1 cellular context compared by ENCODE assay signal in genomic region chr7:47354831-47355541, GRCh38.
TF ChIP-seq lines count a peak whose summit lies in the region.

No MANE protein-coding gene starts in this region.

TF ChIP-seq in K562, 482 proteins besides CTCF, POLR2A, EP300 and RAD21 (continued from another document and continues in another):
- no peak for TF ChIP-seq ZNF318 (IDR thresholded peaks at IDR 0.05; ENCODE audit: borderline replicate concordance in 1 of 2, low read depth in 1 of 2)
- no peak for TF ChIP-seq HNRNPH1 (optimal IDR thresholded peaks at IDR 0.05; ENCODE audit: low read depth, low read length)
- no peak for TF ChIP-seq CHD1 (IDR thresholded peaks at IDR 0.05; ENCODE audit: low read length)
- TF ChIP-seq BRD9 (IDR thresholded peaks at IDR 0.05; ENCODE audit: low read depth, partially characterized antibody), result no peak
- TF ChIP-seq CXXC5 (CRISPR knock-in tag; IDR thresholded peaks at IDR 0.05), result peak; percentile 82
- TF ChIP-seq RCOR1 (IDR thresholded peaks at IDR 0.05; ENCODE audit: borderline replicate concordance in 1 of 2, low read depth in 2 of 2, low read length in 2 of 2), result peak in 1 of 2 experiments; percentile 26; a peak in 1 of 4 replicates
- TF ChIP-seq HOXB6 (CRISPR knock-in tag; IDR thresholded peaks at IDR 0.05; ENCODE audit: borderline replicate concordance), result no peak
- TF ChIP-seq THRAP3 (IDR thresholded peaks at IDR 0.05; ENCODE audit: borderline replicate concordance), result no peak
- no peak for TF ChIP-seq SFPQ (IDR thresholded peaks at IDR 0.05; ENCODE audit: low read depth, low read length)
- peak; percentile 29; the same call in 1 of the 2 replicates for TF ChIP-seq ATF7 (IDR thresholded peaks at IDR 0.05)
- 0 out of 2 replicates have a peak, but pooled peaks have one; percentile 9 for TF ChIP-seq MITF (IDR thresholded peaks at IDR 0.05)
- TF ChIP-seq E2F4 (CRISPR knock-in tag; IDR thresholded peaks at IDR 0.05; ENCODE audit: low read depth), result no peak
- no peak for TF ChIP-seq STAG1 (CRISPR knock-in tag; IDR thresholded peaks at IDR 0.05; ENCODE audit: borderline replicate concordance)
- TF ChIP-seq ZNF778 (CRISPR knock-in tag; IDR thresholded peaks at IDR 0.05), result no peak
- no peak for TF ChIP-seq ZNF398 (CRISPR knock-in tag; IDR thresholded peaks at IDR 0.05)
- no peak for TF ChIP-seq ZNF12 (CRISPR knock-in tag; IDR thresholded peaks at IDR 0.05)
- peak; percentile 60; the same call in 1 of the 2 replicates for TF ChIP-seq TOE1 (IDR thresholded peaks at IDR 0.05; ENCODE audit: borderline replicate concordance)
- TF ChIP-seq TOE1 (CRISPR knock-in tag; IDR thresholded peaks at IDR 0.05; ENCODE audit: borderline replicate concordance, low read depth), result no peak
- peak; percentile 61 for TF ChIP-seq USF1 (CRISPR knock-in tag; IDR thresholded peaks at IDR 0.05)
- TF ChIP-seq PYGO2 (tag; IDR thresholded peaks at IDR 0.05), result no peak
- TF ChIP-seq GATAD2B (IDR thresholded peaks at IDR 0.05; ENCODE audit: borderline replicate concordance), result no peak
- TF ChIP-seq CREB5 (CRISPR knock-in tag; IDR thresholded peaks at IDR 0.05), result no peak
- TF ChIP-seq RBM22 (IDR thresholded peaks at IDR 0.05; ENCODE audit: low read depth, low read length, poor library complexity, severe bottlenecking), result no peak
- peak; percentile 35; the same call in 1 of the 2 replicates for TF ChIP-seq SOX6 (IDR thresholded peaks at IDR 0.05)
- no peak for TF ChIP-seq PHB (CRISPR knock-in tag; IDR thresholded peaks at IDR 0.05)
- TF ChIP-seq ZBED1 (IDR thresholded peaks at IDR 0.05), result no peak
- TF ChIP-seq ETV6 (IDR thresholded peaks at IDR 0.05; ENCODE audit: borderline replicate concordance in 1 of 2, low read depth in 2 of 2, low read length in 1 of 2), result no peak
- TF ChIP-seq ETV6 (CRISPR knock-in tag; IDR thresholded peaks at IDR 0.05; ENCODE audit: borderline replicate concordance), result no peak
- TF ChIP-seq ARID1B (IDR thresholded peaks at IDR 0.05), result peak; percentile 32; the same call in 1 of the 2 replicates
- TF ChIP-seq HES1 (IDR thresholded peaks at IDR 0.05; ENCODE audit: low read depth), result 0 out of 2 replicates have a peak, but pooled peaks have one; percentile 44
- no peak for TF ChIP-seq PBX2 (CRISPR knock-in tag; IDR thresholded peaks at IDR 0.05; ENCODE audit: low read depth)
- TF ChIP-seq PBX2 (tag; conservative IDR thresholded peaks at IDR 0.05; ENCODE audit: low read depth), result no peak
- TF ChIP-seq SIRT6 (IDR thresholded peaks at IDR 0.05; ENCODE audit: low read depth, low read length), result no peak
- no peak for TF ChIP-seq HOMEZ (CRISPR knock-in tag; IDR thresholded peaks at IDR 0.05)
